Comparison of ENCODE assay signal across 30 cellular contexts in genomic region chr6:43921039-43921438, GRCh38.
A peak's percentile ranks its signal among the peaks of the same experiment; 100 is the strongest.
DNase-seq lines count a peak whose midpoint lies in the region; ATAC-seq and TF ChIP-seq lines count a peak whose summit lies in the region.
"Had no signal": no experiment of that assay in that cellular context is flagged by ENCODE, and none has a peak within 500 bp of the region (broad histone marks: within the 10 kb centered on the region; RNA-seq: fewer than 3 reads in every experiment).

No MANE protein-coding gene starts in this region.

- no peak overlapping the region for H2BK12ac ChIP-seq in H9 (ENCODE audit: insufficient read length, low read depth, low read length)

- no peaks in the 10 kb centered on the region for H3K79me1 ChIP-seq in H9 (ENCODE audit: insufficient read depth, low read depth, low read length, poor library complexity, severe bottlenecking)

- H2BK20ac ChIP-seq in H9 (ENCODE audit: low read depth, low read length, poor library complexity, severe bottlenecking): no peak overlapping the region

- no peak overlapping the region for H4K91ac ChIP-seq in H9 (ENCODE audit: insufficient read length, low read depth, low read length)

- POLR2A ChIA-PET in WTC11 (lab: Charles Lee): no interaction called here

- H3K4ac ChIP-seq in H9 (ENCODE audit: low read depth, low read length): no peak overlapping the region

- no peaks in the 10 kb centered on the region for H3K36me3 ChIP-seq in right lobe of liver
- H3K36me3 ChIP-seq: adrenal gland, BE2C, brain microvascular endothelial cell, heart right ventricle, neutrophil, upper lobe of right lung had no signal

- BruUV-seq in Calu3 (replicated peaks; lab: Mats Ljungman, UMichigan): no TSS peak

- no peak overlapping the region for H3K27ac ChIP-seq in H9 (ENCODE audit: insufficient read length, low read depth, low read length)
- H3K27ac ChIP-seq in right lobe of liver: peak overlapping the region; percentile 40 to 56 (median 55)
- H3K27ac ChIP-seq: adrenal gland, brain microvascular endothelial cell, heart right ventricle, neutrophil, upper lobe of right lung had no signal

- no peak for DNase-seq in Calu3
- DNase-seq in H9: no peak
- DNase-seq in WTC11 (ENCODE audit: low spot score): peak; percentile 7
- peak in 2 of 3 donors; percentile 16 to 39 for DNase-seq in right lobe of liver
- DNase-seq: activated CD4-positive, alpha-beta memory T cell treated with anti-CD3 and anti-CD28 coated beads, Interleukin-2, amount 10 ng/mL, durations not matched to agents 7 days and 5 days; activated CD4-positive, CD25-positive, alpha-beta regulatory T cell treated with anti-CD3 and anti-CD28 coated beads, Interleukin-2, amount 50 U/mL, for 72 hours; activated CD8-positive, alpha-beta memory T cell treated with anti-CD3 and anti-CD28 coated beads, Interleukin-2, amount 50 U/mL, for 4 hours; activated naive CD4-positive, alpha-beta T cell treated with anti-CD3 and anti-CD28 coated beads, Interleukin-2, amount 10 ng/mL, durations not matched to agents 7 days and 5 days; adrenal gland; BE2C; brain microvascular endothelial cell; CD8-positive, alpha-beta memory T cell; DND-41; foreskin melanocyte; GF-D8; heart right ventricle; left ventricle myocardium superior; NCI-H187 treated with DMSO at 0.1 percent for 48 hours; NCI-H446 treated with DMSO at 0.1 percent for 48 hours; Right ventricle myocardium superior; stimulated activated CD4-positive, alpha-beta T cell treated with anti-CD3 and anti-CD28 coated beads, Interleukin-12 subunit alpha, Interleukin-12 subunit beta, amount 100 ng/mL, for 4 hours; stimulated activated naive CD4-positive, alpha-beta T cell; upper lobe of right lung had no signal

- H3K9ac ChIP-seq in H9 (ENCODE audit: extremely low read depth, insufficient read length, low read length): no peak overlapping the region

- no peak overlapping the region for H4K5ac ChIP-seq in H9 (ENCODE audit: insufficient read length, low read depth, low read length)

- no peak overlapping the region for H2BK5ac ChIP-seq in H9 (ENCODE audit: insufficient read length, low read length)

- H3T11ph ChIP-seq in H9 (ENCODE audit: low read length): no peak overlapping the region

- no peaks in the 10 kb centered on the region for H3K23me2 ChIP-seq in H9 (ENCODE audit: insufficient read length, low read depth, low read length, poor library complexity, severe bottlenecking)

- peaks cover 19% of the 10 kb centered on the region for H3K36me3 Mint-ChIP-seq in Calu3 (ENCODE audit: insufficient read depth, unreplicated experiment)
- no peaks in the 10 kb centered on the region for H3K36me3 Mint-ChIP-seq in H9 (ENCODE audit: insufficient read depth in 1 of 3, low read depth in 3 of 3)
- no peaks in the 10 kb centered on the region for H3K36me3 Mint-ChIP-seq in WTC11
- no peaks in the 10 kb centered on the region for H3K36me3 Mint-ChIP-seq in stimulated activated memory B cell treated with anti-CD40 and anti-IgM and Interleukin-4, amounts not matched to agents 10 μg/mL and 1 μg/mL and 100 μg/mL, for 72 hours
- no peaks in the 10 kb centered on the region for H3K36me3 Mint-ChIP-seq in activated T-helper 17 cell treated with anti-CD3 and anti-CD28 coated beads, Interleukin-2, amount 50 U/mL, for 72 hours (ENCODE audit: low read depth)
- H3K36me3 Mint-ChIP-seq: activated naive CD4-positive, alpha-beta T cell treated with anti-CD3 and anti-CD28 coated beads, Interleukin-2, amount 10 ng/mL, durations not matched to agents 7 days and 5 days; mesothelial cell of epicardium had no signal

- no peak for TF ChIP-seq POLR2A in right lobe of liver (IDR thresholded peaks at IDR 0.05)

- no CpG with 5 or more reads among the region's 9 CpGs for WGBS in H9 (ENCODE audit: extremely low coverage, insufficient read length, low lambda C conversion rate)
- WGBS in right lobe of liver (ENCODE audit: insufficient coverage, low coverage, low lambda C conversion rate, missing lambda C conversion rate): 78% methylated on average over 7 of the region's 9 CpGs

- TF ChIP-seq CTCF in Calu3 (IDR thresholded peaks at IDR 0.05; ENCODE audit: unreplicated experiment): no peak
- TF ChIP-seq CTCF in H9 (conservative IDR thresholded peaks at IDR 0.05): no peak
- TF ChIP-seq CTCF in WTC11 (IDR thresholded peaks at IDR 0.05): no peak
- no peak for TF ChIP-seq CTCF in right lobe of liver (IDR thresholded peaks at IDR 0.05)

- no peaks in the 10 kb centered on the region for H3K27me3 Mint-ChIP-seq in Calu3 (ENCODE audit: unreplicated experiment)
- no peaks in the 10 kb centered on the region; the same call in 1 of the 2 replicates for H3K27me3 Mint-ChIP-seq in H9 (ENCODE audit: low read depth)
- no peaks in the 10 kb centered on the region for H3K27me3 Mint-ChIP-seq in WTC11 (ENCODE audit: low read depth)
- H3K27me3 Mint-ChIP-seq in stimulated activated memory B cell treated with anti-CD40 and anti-IgM and Interleukin-4, amounts not matched to agents 10 μg/mL and 1 μg/mL and 100 μg/mL, for 72 hours: peaks cover 10% of the 10 kb centered on the region
- H3K27me3 Mint-ChIP-seq in activated T-helper 17 cell treated with anti-CD3 and anti-CD28 coated beads, Interleukin-2, amount 50 U/mL, for 72 hours: no peaks in the 10 kb centered on the region

- peaks cover 59% of the 10 kb centered on the region for H3K4me1 Mint-ChIP-seq in Calu3 (ENCODE audit: low read depth, unreplicated experiment)
- peaks cover 2 to 11% of the 10 kb centered on the region in 2 experiments; a peak in 2 of 4 replicates for H3K4me1 Mint-ChIP-seq in H9
- H3K4me1 Mint-ChIP-seq in WTC11: peaks cover 3% of the 10 kb centered on the region; the same call in 1 of the 2 replicates
- peaks cover 10% of the 10 kb centered on the region for H3K4me1 Mint-ChIP-seq in stimulated activated memory B cell treated with anti-CD40 and anti-IgM and Interleukin-4, amounts not matched to agents 10 μg/mL and 1 μg/mL and 100 μg/mL, for 72 hours
- no peaks in the 10 kb centered on the region for H3K4me1 Mint-ChIP-seq in activated T-helper 17 cell treated with anti-CD3 and anti-CD28 coated beads, Interleukin-2, amount 50 U/mL, for 72 hours

- no peak overlapping the region for H2BK120ac ChIP-seq in H9 (ENCODE audit: low read depth, low read length, poor library complexity, severe bottlenecking)

- H3K27ac Mint-ChIP-seq in Calu3 (ENCODE audit: unreplicated experiment): peak overlapping the region; percentile 34
- peak overlapping the region in 2 of 3 experiments; percentile 11 to 42; a peak in 3 of 7 replicates for H3K27ac Mint-ChIP-seq in H9
- no peak overlapping the region for H3K27ac Mint-ChIP-seq in WTC11
- H3K27ac Mint-ChIP-seq in stimulated activated memory B cell treated with anti-CD40 and anti-IgM and Interleukin-4, amounts not matched to agents 10 μg/mL and 1 μg/mL and 100 μg/mL, for 72 hours: no peak overlapping the region
- H3K27ac Mint-ChIP-seq in activated T-helper 17 cell treated with anti-CD3 and anti-CD28 coated beads, Interleukin-2, amount 50 U/mL, for 72 hours: no peak overlapping the region
- H3K27ac Mint-ChIP-seq: activated CD4-positive, alpha-beta memory T cell treated with anti-CD3 and anti-CD28 coated beads, Interleukin-2, amount 10 ng/mL, durations not matched to agents 7 days and 5 days; activated naive CD4-positive, alpha-beta T cell treated with anti-CD3 and anti-CD28 coated beads, Interleukin-2, amount 10 ng/mL, durations not matched to agents 7 days and 5 days; mesothelial cell of epicardium had no signal

- no peak overlapping the region for H3K14ac ChIP-seq in H9 (ENCODE audit: insufficient read depth, low read length)

- H3K9me3 Mint-ChIP-seq in Calu3 (ENCODE audit: low read depth, unreplicated experiment) (no peaks in the 10 kb centered on the region), H9 (no peaks in the 10 kb centered on the region), WTC11 (no peaks in the 10 kb centered on the region)
- H3K9me3 Mint-ChIP-seq in stimulated activated memory B cell treated with anti-CD40 and anti-IgM and Interleukin-4, amounts not matched to agents 10 μg/mL and 1 μg/mL and 100 μg/mL, for 72 hours: no peaks in the 10 kb centered on the region
- H3K9me3 Mint-ChIP-seq in activated T-helper 17 cell treated with anti-CD3 and anti-CD28 coated beads, Interleukin-2, amount 50 U/mL, for 72 hours: no peaks in the 10 kb centered on the region
- H3K9me3 Mint-ChIP-seq: activated CD4-positive, alpha-beta memory T cell treated with anti-CD3 and anti-CD28 coated beads, Interleukin-2, amount 10 ng/mL, durations not matched to agents 7 days and 5 days; activated naive CD4-positive, alpha-beta T cell treated with anti-CD3 and anti-CD28 coated beads, Interleukin-2, amount 10 ng/mL, durations not matched to agents 7 days and 5 days; CD8-positive, alpha-beta memory T cell; mesothelial cell of epicardium had no signal

- no peak overlapping the region for H3K4me3 Mint-ChIP-seq in Calu3 (ENCODE audit: low read depth, unreplicated experiment)
- H3K4me3 Mint-ChIP-seq in H9: no peak overlapping the region
- no peak overlapping the region for H3K4me3 Mint-ChIP-seq in WTC11
- H3K4me3 Mint-ChIP-seq in stimulated activated memory B cell treated with anti-CD40 and anti-IgM and Interleukin-4, amounts not matched to agents 10 μg/mL and 1 μg/mL and 100 μg/mL, for 72 hours: no peak overlapping the region
- H3K4me3 Mint-ChIP-seq in activated T-helper 17 cell treated with anti-CD3 and anti-CD28 coated beads, Interleukin-2, amount 50 U/mL, for 72 hours: no peak overlapping the region
- H3K4me3 Mint-ChIP-seq: activated CD4-positive, alpha-beta memory T cell treated with anti-CD3 and anti-CD28 coated beads, Interleukin-2, amount 10 ng/mL, durations not matched to agents 7 days and 5 days; activated naive CD4-positive, alpha-beta T cell treated with anti-CD3 and anti-CD28 coated beads, Interleukin-2, amount 10 ng/mL, durations not matched to agents 7 days and 5 days; mesothelial cell of epicardium had no signal

- H2BK15ac ChIP-seq in H9 (ENCODE audit: low read depth, low read length): no peak overlapping the region

- H3K4me1 ChIP-seq in H9 (ENCODE audit: insufficient read depth, low read length) (no peaks in the 10 kb centered on the region), right lobe of liver (peaks cover 0 to 63% (median 32%) of the 10 kb centered on the region in 4 donors)

- no peak overlapping the region for H3K56ac ChIP-seq in H9 (ENCODE audit: insufficient read length, low read depth, low read length)

- H3K23ac ChIP-seq in H9 (ENCODE audit: insufficient read length, low read depth, low read length): no peak overlapping the region

- no peaks in the 10 kb centered on the region for H3K9me3 ChIP-seq in H9 (ENCODE audit: control insufficient read depth, low read depth, low read length)
- H3K9me3 ChIP-seq in right lobe of liver: no peaks in the 10 kb centered on the region
- H3K9me3 ChIP-seq: adrenal gland, BE2C, heart right ventricle, neutrophil, upper lobe of right lung had no signal

- intact Hi-C loops in Calu3 (cut with micrococcal nuclease; ENCODE audit: unreplicated experiment) (no loop called here), right lobe of liver (cut with DNase I) (no loop called here)

- H3K27me3 ChIP-seq in H9 (ENCODE audit: insufficient read depth, low read length) (no peaks in the 10 kb centered on the region), right lobe of liver (no peaks in the 10 kb centered on the region)
- H3K27me3 ChIP-seq: adrenal gland, BE2C, brain microvascular endothelial cell, heart right ventricle, upper lobe of right lung had no signal

- ATAC-seq in WTC11: no peak
- ATAC-seq in right lobe of liver: no peak
- ATAC-seq in stimulated activated memory B cell treated with anti-CD40 and anti-IgM and Interleukin-4, amounts not matched to agents 10 μg/mL and 1 μg/mL and 100 μg/mL, for 72 hours: no peak
- ATAC-seq in HG03442 (IDR thresholded peaks at IDR 0.05; ENCODE audit: unreplicated experiment): no peak
- ATAC-seq in activated T-helper 17 cell treated with anti-CD3 and anti-CD28 coated beads, Interleukin-2, amount 50 U/mL, for 72 hours (replicated peaks): no peak
- ATAC-seq in GM18498 (IDR thresholded peaks at IDR 0.05; ENCODE audit: unreplicated experiment): no peak
- ATAC-seq: heart right ventricle, left ventricle myocardium superior, sciatic nerve, upper lobe of right lung had no signal

- no peak overlapping the region for H2AFZ ChIP-seq in H9 (ENCODE audit: low read length)

- no peaks in the 10 kb centered on the region for H3K79me2 ChIP-seq in H9 (ENCODE audit: insufficient read depth, low read length)

- H3K4me2 ChIP-seq in H9 (ENCODE audit: insufficient read depth, insufficient read length, low read length): no peak overlapping the region

- no peak overlapping the region for H3K4me3 ChIP-seq in right lobe of liver
- H3K4me3 ChIP-seq: adrenal gland, heart right ventricle, upper lobe of right lung had no signal

- no peaks in the 10 kb centered on the region for H4K20me1 ChIP-seq in H9 (ENCODE audit: control insufficient read depth, insufficient read depth, insufficient read length)

- no peak overlapping the region for H4K8ac ChIP-seq in H9 (replicated peaks; ENCODE audit: insufficient read length, low read depth, low read length)

- CTCF ChIA-PET in Calu3 (lab: Charles Lee) (no interaction called here), WTC11 (lab: Charles Lee) (no interaction called here)

- H3K18ac ChIP-seq in H9 (ENCODE audit: insufficient read length, low read depth, low read length): no peak overlapping the region

- H2AK5ac ChIP-seq in H9 (ENCODE audit: insufficient read length, low read length): no peak overlapping the region

Comparison
In these comparisons a context has a peak if more than half of its experiments do, and no peak if none do; other contexts are left out.
1. DNase-seq: peak in WTC11 (single experiment) and right lobe of liver (2 of 3); none in Calu3 (single experiment) and H9 (single experiment).
2. H3K27ac Mint-ChIP-seq: peak in Calu3 (single experiment) and H9 (2 of 3); none in WTC11 (single experiment), stimulated activated memory B cell treated with anti-CD40 and anti-IgM and Interleukin-4, amounts not matched to agents 10 μg/mL and 1 μg/mL and 100 μg/mL, for 72 hours (single experiment) and activated T-helper 17 cell treated with anti-CD3 and anti-CD28 coated beads, Interleukin-2, amount 50 U/mL, for 72 hours (single experiment).